ENCODE assay signal across 22 cellular contexts in the genomic region with DNA sequence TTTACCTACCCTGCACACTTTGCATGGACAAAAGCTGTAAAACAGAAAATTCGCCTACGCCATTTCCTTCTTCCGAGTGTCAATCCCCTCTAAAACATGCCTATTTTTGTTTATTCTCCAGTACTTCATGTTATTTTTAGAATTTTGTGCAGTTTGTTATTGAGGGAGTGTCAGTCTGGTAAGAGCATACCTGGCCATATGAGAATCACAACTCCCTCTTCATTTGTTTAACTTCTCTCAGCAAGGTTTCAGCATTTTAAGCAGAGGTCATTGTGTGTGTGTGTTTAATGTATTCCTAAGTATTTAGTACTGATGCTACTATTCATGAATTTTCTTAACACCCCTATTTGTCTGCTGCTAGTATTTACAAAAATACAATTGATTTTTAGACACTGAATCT.
"Had no signal": no experiment of that assay in that cellular context is flagged by ENCODE, and none has a peak within 500 bp of the region (broad histone marks: within the 10 kb centered on the region; RNA-seq: fewer than 3 reads in every experiment).

No MANE protein-coding gene starts in this region.

- H3K27ac ChIP-seq: gastrocnemius medialis, right atrium auricular region, skin epidermis had no signal

- H3K4me3 Mint-ChIP-seq: activated CD8-positive, alpha-beta memory T cell treated with anti-CD3 and anti-CD28 coated beads, Interleukin-2, amount 10 ng/mL, durations not matched to agents 7 days and 5 days; effector memory CD8-positive, alpha-beta T cell; naive thymus-derived CD4-positive, alpha-beta T cell had no signal

- H3K9me3 Mint-ChIP-seq: effector memory CD8-positive, alpha-beta T cell had no signal

- H3K4me3 ChIP-seq: gastrocnemius medialis, mucosa of descending colon, right atrium auricular region, skin epidermis had no signal

- H3K36me3 ChIP-seq: gastrocnemius medialis had no signal

- ATAC-seq: activated CD8-positive, alpha-beta memory T cell treated with anti-CD3 and anti-CD28 coated beads, Interleukin-2, amount 10 ng/mL, durations not matched to agents 7 days and 5 days; effector memory CD8-positive, alpha-beta T cell; gastrocnemius medialis; left cardiac atrium; mucosa of descending colon; naive thymus-derived CD4-positive, alpha-beta T cell; SK-N-SH treated with all-trans-retinoic acid at 6 μM for 48 hours had no signal

- H3K9me3 ChIP-seq: gastrocnemius medialis, mucosa of descending colon, right atrium auricular region had no signal

- H3K27me3 ChIP-seq: gastrocnemius medialis, right atrium auricular region had no signal

- H3K27ac Mint-ChIP-seq: activated CD8-positive, alpha-beta memory T cell treated with anti-CD3 and anti-CD28 coated beads, Interleukin-2, amount 10 ng/mL, durations not matched to agents 7 days and 5 days; naive thymus-derived CD4-positive, alpha-beta T cell had no signal

- DNase-seq: activated CD4-positive, alpha-beta T cell treated with anti-CD3 and anti-CD28 coated beads, Interleukin-2, amount 50 U/mL, for 4 hours; activated CD4-positive, CD25-positive, alpha-beta regulatory T cell treated with anti-CD3 and anti-CD28 coated beads, Interleukin-2, amount 50 U/mL, for 72 hours; activated CD8-positive, alpha-beta memory T cell treated with anti-CD3 and anti-CD28 coated beads, Interleukin-2, amount 10 ng/mL, durations not matched to agents 7 days and 5 days; activated gamma-delta T cell; activated T-cell treated with anti-CD3 and anti-CD28 coated beads, Interleukin-2, amount 50 U/mL, for 1 hour; aorta; dermis blood vessel endothelial cell; effector memory CD8-positive, alpha-beta T cell; gastrocnemius medialis; left cardiac atrium; mucosa of descending colon; naive thymus-derived CD4-positive, alpha-beta T cell; nucleus accumbens; stimulated activated CD4-positive, alpha-beta T cell treated with anti-CD3 and anti-CD28 coated beads, Interleukin-15, amount 100 ng/mL, for 24 hours; stimulated activated CD4-positive, alpha-beta T cell treated with anti-CD3 and anti-CD28 coated beads, Interleukin-4, amount 100 ng/mL, for 1 hour; stimulated activated naive CD4-positive, alpha-beta T cell treated with Interleukin-2 at 50 U/mL for 16 hours; substantia nigra; T-helper 1 cell; T1000 had no signal

- H3K27me3 Mint-ChIP-seq: activated CD8-positive, alpha-beta memory T cell treated with anti-CD3 and anti-CD28 coated beads, Interleukin-2, amount 10 ng/mL, durations not matched to agents 7 days and 5 days; effector memory CD8-positive, alpha-beta T cell; naive thymus-derived CD4-positive, alpha-beta T cell had no signal
